8 cellular contexts compared by ENCODE assay signal in the genomic region with DNA sequence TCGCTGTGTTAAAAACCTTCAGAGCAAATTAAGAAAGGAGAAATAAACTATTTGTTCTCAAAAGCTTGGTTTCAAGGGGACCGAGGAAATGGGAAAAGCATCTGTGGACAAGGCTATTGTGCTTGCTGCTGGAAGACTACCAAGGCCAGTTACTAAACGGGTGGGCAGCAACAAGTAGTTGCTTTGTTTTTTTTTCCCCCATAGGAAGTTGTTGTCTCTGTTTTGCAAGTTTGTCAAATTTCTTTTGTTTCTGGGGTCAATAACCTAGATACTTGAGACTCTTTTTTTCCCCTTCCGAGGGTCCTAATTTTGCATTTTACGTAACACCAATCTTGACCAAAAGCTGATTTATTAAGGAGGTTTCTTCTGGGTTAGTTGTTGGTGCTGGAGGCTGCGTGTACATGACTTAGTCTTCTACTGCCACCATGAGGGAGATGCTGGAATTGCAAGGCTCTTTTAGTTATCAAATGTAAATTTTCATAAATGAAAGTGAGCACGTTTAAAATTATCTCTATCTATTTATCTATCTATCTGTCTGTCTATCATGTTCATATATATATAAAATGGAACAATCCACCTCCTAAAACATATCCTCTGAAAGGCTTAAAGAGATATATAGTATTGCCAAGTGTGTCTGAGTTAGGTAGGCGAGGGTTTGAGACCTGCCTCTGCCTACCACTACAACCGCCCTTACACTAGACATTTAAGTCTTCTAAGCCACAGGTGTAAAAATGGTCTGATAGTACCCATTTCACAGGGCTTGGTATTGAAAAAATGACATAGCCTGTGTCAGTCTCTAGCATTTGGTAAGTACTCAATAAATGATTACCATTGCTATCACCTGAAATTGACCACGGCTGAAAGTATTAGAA.
A peak's percentile ranks its signal among the peaks of the same experiment; 100 is the strongest.
DNase-seq lines count a peak whose midpoint lies in the region; TF ChIP-seq lines count a peak whose summit lies in the region.

No MANE protein-coding gene starts in this region.

- intact Hi-C loops in activated CD4-positive, alpha-beta T cell treated with anti-CD3 and anti-CD28 coated beads, Interleukin-2, amount 10 ng/mL, durations not matched to agents 24 days and 14 days (cut with micrococcal nuclease): loop anchor here (1.0 to 10.0 kb wide), 7 partner anchors 48 to 760 kb away; no protein-coding TSS in a partner anchor
- intact Hi-C loops in posterior vena cava (cut with DNase I): loop anchor here (5.0 to 10.0 kb wide), 2 partner anchors 130 to 312 kb away; no protein-coding TSS in a partner anchor

- H3K36me3 ChIP-seq in HAP-1 (replicated peaks): no peaks in the 10 kb centered on the region

- H3K9me3 Mint-ChIP-seq in activated CD4-positive, alpha-beta T cell treated with anti-CD3 and anti-CD28 coated beads, Interleukin-2, amount 10 ng/mL, durations not matched to agents 24 days and 14 days: no peaks in the 10 kb centered on the region
- H3K9me3 Mint-ChIP-seq in mesothelial cell of epicardium: no peaks in the 10 kb centered on the region

- H3K4me1 ChIP-seq in HAP-1: peaks cover 10% of the 10 kb centered on the region

- DNase-seq in AML-193 (lab: John Stamatoyannopoulos, UW) (peak; percentile 82 to 84), HAP-1 (ENCODE audit: low spot score in 2 of 2) (peak; percentile 73 to 84), NCI-H524 (lab: John Stamatoyannopoulos, UW) (peak; percentile 25 to 64), ecto neural progenitor cell (ENCODE audit: low spot score) (peak; percentile 63), mesothelial cell of epicardium (ENCODE audit: low spot score in 2 of 2, unreplicated experiment in 2 of 2) (peak; percentile 42 to 75), posterior vena cava (ENCODE audit: low spot score) (no peak)
- DNase-seq in activated CD4-positive, alpha-beta T cell treated with anti-CD3 and anti-CD28 coated beads, Interleukin-2, amount 10 ng/mL, durations not matched to agents 24 days and 14 days: peak; percentile 91
- peak; percentile 18 to 71 for DNase-seq in stimulated activated CD8-positive, alpha-beta memory T cell treated with anti-CD3 and anti-CD28 coated beads, Interleukin-4, amount 100 ng/mL, for 4 hours (ENCODE audit: low read depth in 2 of 2, low spot score in 1 of 2)

- H3K27me3 Mint-ChIP-seq in activated CD4-positive, alpha-beta T cell treated with anti-CD3 and anti-CD28 coated beads, Interleukin-2, amount 10 ng/mL, durations not matched to agents 24 days and 14 days: peaks cover 33% of the 10 kb centered on the region
- peaks cover 28% of the 10 kb centered on the region for H3K27me3 Mint-ChIP-seq in mesothelial cell of epicardium (ENCODE audit: low read depth)

- H3K9me3 ChIP-seq in HAP-1: no peaks in the 10 kb centered on the region

- H3K4me3 ChIP-seq in HAP-1: no peak overlapping the region

- no peak overlapping the region for H3K4me3 Mint-ChIP-seq in activated CD4-positive, alpha-beta T cell treated with anti-CD3 and anti-CD28 coated beads, Interleukin-2, amount 10 ng/mL, durations not matched to agents 24 days and 14 days
- no peak overlapping the region for H3K4me3 Mint-ChIP-seq in mesothelial cell of epicardium

- H3K27me3 ChIP-seq in HAP-1 (ENCODE audit: low read depth): peaks cover 4% of the 10 kb centered on the region; the same call in 1 of the 2 replicates

- no peak overlapping the region for H3K27ac Mint-ChIP-seq in activated CD4-positive, alpha-beta T cell treated with anti-CD3 and anti-CD28 coated beads, Interleukin-2, amount 10 ng/mL, durations not matched to agents 24 days and 14 days
- H3K27ac Mint-ChIP-seq in mesothelial cell of epicardium: no peak overlapping the region

- H3K4me1 Mint-ChIP-seq in activated CD4-positive, alpha-beta T cell treated with anti-CD3 and anti-CD28 coated beads, Interleukin-2, amount 10 ng/mL, durations not matched to agents 24 days and 14 days: peaks cover 18% of the 10 kb centered on the region
- H3K4me1 Mint-ChIP-seq in mesothelial cell of epicardium: peaks cover 6% of the 10 kb centered on the region

- in situ Hi-C loops in HAP-1 (cut with MboI; ENCODE audit: low sequenced_read_pairs): loop anchor here (5.0 kb wide), 1 partner anchor 312 kb away; no protein-coding TSS in a partner anchor

- no peaks in the 10 kb centered on the region for H3K36me3 Mint-ChIP-seq in activated CD4-positive, alpha-beta T cell treated with anti-CD3 and anti-CD28 coated beads, Interleukin-2, amount 10 ng/mL, durations not matched to agents 24 days and 14 days (ENCODE audit: low read depth)
- no peaks in the 10 kb centered on the region for H3K36me3 Mint-ChIP-seq in mesothelial cell of epicardium

- TF ChIP-seq CTCF in mesothelial cell of epicardium (IDR thresholded peaks at IDR 0.05; ENCODE audit: unreplicated experiment): peak; percentile 90
